ENCODE assay signal across 19 cellular contexts in genomic region chr13:37134411-37135041, GRCh38. TPM values are rescaled to one million over a fixed set of nuclear protein-coding genes. Genes with fewer than 3 reads are reported as not detected.
DNase-seq lines count a peak whose midpoint lies in the region; ATAC-seq and TF ChIP-seq lines count a peak whose summit lies in the region.
"Had no signal": no experiment of that assay in that cellular context is flagged by ENCODE, and none has a peak within 500 bp of the region (broad histone marks: within the 10 kb centered on the region; RNA-seq: fewer than 3 reads in every experiment).

No MANE protein-coding gene starts in this region.

- H3K36me3 Mint-ChIP-seq in osteocyte (ENCODE audit: unreplicated experiment): peaks cover 3% of the 10 kb centered on the region
- H3K36me3 Mint-ChIP-seq: activated naive CD8-positive, alpha-beta T cell treated with anti-CD3 and anti-CD28 coated beads for 36 hours had no signal

- TF ChIP-seq CTCF in osteocyte (IDR thresholded peaks at IDR 0.05): no peak

- peak overlapping the region; percentile 6 for H3K27ac Mint-ChIP-seq in osteocyte (ENCODE audit: unreplicated experiment)
- H3K27ac Mint-ChIP-seq: activated naive CD8-positive, alpha-beta T cell treated with anti-CD3 and anti-CD28 coated beads for 36 hours; T-helper 1 cell treated with Interleukin-12 subunit alpha and Interleukin-12 subunit beta and Interleukin-4 antibody, amounts not matched to agents 30 μg/mL and 1 μg/mL, for 36 hours had no signal

- no peak for ATAC-seq in HG02840 (IDR thresholded peaks at IDR 0.05; ENCODE audit: low FRiP score, unreplicated experiment)
- ATAC-seq in GM21825 (IDR thresholded peaks at IDR 0.05; ENCODE audit: unreplicated experiment): no peak
- no peak for ATAC-seq in HG02973 (IDR thresholded peaks at IDR 0.05; ENCODE audit: unreplicated experiment)

- H3K9me3 ChIP-seq in SJSA1 (replicated peaks): no peaks in the 10 kb centered on the region
- H3K9me3 ChIP-seq: heart left ventricle had no signal

- H3K27me3 ChIP-seq in SJSA1 (replicated peaks): no peaks in the 10 kb centered on the region
- H3K27me3 ChIP-seq: BLaER1 treated with 17β-estradiol and CSF1 and Interleukin-3, amounts not matched to agents 10 nM and 100 nM; dorsolateral prefrontal cortex; heart left ventricle had no signal

- H3K36me3 ChIP-seq in SJSA1: no peaks in the 10 kb centered on the region
- H3K36me3 ChIP-seq: BLaER1 treated with 17β-estradiol and CSF1 and Interleukin-3, amounts not matched to agents 10 nM and 100 nM; heart left ventricle had no signal

- no peaks in the 10 kb centered on the region for H3K27me3 Mint-ChIP-seq in osteocyte (ENCODE audit: unreplicated experiment)

- peak overlapping the region; percentile 50 for H3K27ac ChIP-seq in SJSA1
- H3K27ac ChIP-seq: BLaER1 treated with 17β-estradiol and CSF1 and Interleukin-3, amounts not matched to agents 10 nM and 100 nM; dorsolateral prefrontal cortex had no signal

- peaks cover 3% of the 10 kb centered on the region for H3K9me3 Mint-ChIP-seq in osteocyte (ENCODE audit: unreplicated experiment)
- H3K9me3 Mint-ChIP-seq: activated naive CD8-positive, alpha-beta T cell treated with anti-CD3 and anti-CD28 coated beads for 36 hours; T-helper 1 cell treated with Interleukin-12 subunit alpha and Interleukin-12 subunit beta and Interleukin-4 antibody, amounts not matched to agents 30 μg/mL and 1 μg/mL, for 36 hours had no signal

- peak; percentile 34 for DNase-seq in AG20443 (ENCODE audit: low spot score)
- DNase-seq in SJSA1 (ENCODE audit: low read depth in 1 of 2, low spot score in 2 of 2): peak; percentile 45 to 59
- peak; percentile 31 for DNase-seq in fibroblast of the conjunctiva (ENCODE audit: low read depth)
- DNase-seq in osteocyte (ENCODE audit: extremely low spot score, unreplicated experiment): no peak
- DNase-seq in LoVo (ENCODE audit: low spot score): no peak
- DNase-seq: activated CD4-positive, alpha-beta T cell treated with anti-CD3 and anti-CD28 coated beads for 1 hour; activated naive CD8-positive, alpha-beta T cell treated with anti-CD3 and anti-CD28 coated beads for 36 hours; DMS79 treated with DMSO at 0.1 percent for 48 hours; dorsolateral prefrontal cortex; GOT3; heart left ventricle; NCI-H2107; stimulated activated CD4-positive, alpha-beta T cell treated with anti-CD3 and anti-CD28 coated beads, Interleukin-2, amount 100 ng/mL, for 24 hours had no signal

- peaks cover 29% of the 10 kb centered on the region for H3K4me1 Mint-ChIP-seq in osteocyte (ENCODE audit: unreplicated experiment)
- H3K4me1 Mint-ChIP-seq: activated naive CD8-positive, alpha-beta T cell treated with anti-CD3 and anti-CD28 coated beads for 36 hours had no signal

- peaks cover 46% of the 10 kb centered on the region for H3K4me1 ChIP-seq in SJSA1 (replicated peaks)
- H3K4me1 ChIP-seq: BLaER1 treated with 17β-estradiol and CSF1 and Interleukin-3, amounts not matched to agents 10 nM and 100 nM had no signal

- no peak overlapping the region for H3K4me3 Mint-ChIP-seq in osteocyte (ENCODE audit: unreplicated experiment)
- H3K4me3 Mint-ChIP-seq: activated naive CD8-positive, alpha-beta T cell treated with anti-CD3 and anti-CD28 coated beads for 36 hours; T-helper 1 cell treated with Interleukin-12 subunit alpha and Interleukin-12 subunit beta and Interleukin-4 antibody, amounts not matched to agents 30 μg/mL and 1 μg/mL, for 36 hours had no signal

- no peak overlapping the region for H3K4me3 ChIP-seq in SJSA1
- H3K4me3 ChIP-seq: BLaER1 treated with 17β-estradiol and CSF1 and Interleukin-3, amounts not matched to agents 10 nM and 100 nM; dorsolateral prefrontal cortex; heart left ventricle had no signal

RNA-seq across cellular contexts. Expression of gene CSNK1A1L, which starts 29.1 kb away (rescaled TPM):
- not detected in 2 replicates for total RNA-seq in SJSA1 (2014; rRNA removed; shearing (Covaris generic))
- not detected in 2 replicates for total RNA-seq in osteocyte
- total RNA-seq: dorsolateral prefrontal cortex, heart left ventricle, lower leg skin had no signal

Comparison
In these comparisons a context has a peak if more than half of its experiments do, and no peak if none do; other contexts are left out.
1. DNase-seq: peak in AG20443 (single experiment), SJSA1 (2 of 2) and fibroblast of the conjunctiva (single experiment); none in osteocyte (single experiment) and LoVo (single experiment).